ENCODE assay signal across 19 cellular contexts in the genomic region with DNA sequence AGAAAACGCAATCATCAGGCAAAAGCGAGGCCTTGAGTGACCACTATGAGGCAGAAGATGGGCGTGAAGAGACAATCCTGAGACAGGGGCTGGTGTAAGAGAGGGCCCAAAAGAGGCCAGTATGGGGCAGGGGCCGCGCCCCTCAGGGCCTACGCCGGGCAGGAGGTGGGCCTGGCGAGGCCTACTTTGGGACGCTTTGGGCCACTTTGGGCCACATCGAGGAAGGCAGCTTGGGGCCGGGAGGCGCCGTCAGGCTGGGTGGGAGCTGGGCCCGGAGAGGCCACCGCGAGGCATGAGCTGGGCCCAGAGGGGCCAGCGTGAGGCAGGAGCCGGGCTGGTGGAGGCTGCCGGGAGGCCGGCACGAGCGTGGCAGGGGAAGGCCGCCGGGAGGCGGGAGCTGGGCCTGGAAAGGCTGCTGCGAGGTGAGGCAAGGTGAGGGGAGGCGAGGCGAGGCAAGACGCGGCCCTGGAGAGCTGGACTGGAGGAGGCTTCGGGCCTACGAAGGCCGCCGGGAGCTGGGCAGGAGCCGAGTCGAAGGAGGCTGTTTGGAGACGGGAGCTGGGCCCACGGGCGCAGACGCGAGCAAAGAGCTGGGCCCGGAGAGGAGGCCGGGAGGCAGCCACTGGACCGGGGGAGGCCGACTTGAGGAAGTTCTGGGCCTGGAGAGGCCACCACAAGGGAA.
"Had no signal": no experiment of that assay in that cellular context is flagged by ENCODE, and none has a peak within 500 bp of the region (broad histone marks: within the 10 kb centered on the region; RNA-seq: fewer than 3 reads in every experiment).

No MANE protein-coding gene starts in this region.

- H3K27me3 ChIP-seq: ascending aorta, breast epithelium, neutrophil, transverse colon had no signal

- H3K4me3 ChIP-seq: ascending aorta, breast epithelium, lower lobe of right lung, transverse colon had no signal

- DNase-seq: activated CD4-positive, alpha-beta T cell treated with anti-CD3 and anti-CD28 coated beads, Interleukin-2, amount 50 U/mL, for 4 hours; activated CD4-positive, CD25-positive, alpha-beta regulatory T cell treated with anti-CD3 and anti-CD28 coated beads, Interleukin-2, amount 50 U/mL, for 72 hours; activated naive CD4-positive, alpha-beta T cell; activated T-cell treated with anti-CD3 and anti-CD28 coated beads for 4 hours; cerebellar nuclear complex; effector memory CD4-positive, alpha-beta T cell; foreskin melanocyte; head of caudate nucleus; lower lobe of right lung; naive B cell; substantia nigra; T1000; transverse colon had no signal

- H3K4me3 Mint-ChIP-seq: dendritic cell treated with granulocyte-macrophage colony-stimulating factor and Interleukin-4, amounts not matched to agents 40 ng/mL and 50 ng/mL, for 4 days; stimulated activated effector memory CD8-positive, alpha-beta T cell treated with anti-CD3 and anti-CD28 coated beads, Interleukin-12 subunit alpha, Interleukin-12 subunit beta, amount 100 ng/mL, for 72 hours had no signal

- ATAC-seq: stimulated activated effector memory CD8-positive, alpha-beta T cell treated with anti-CD3 and anti-CD28 coated beads, Interleukin-12 subunit alpha, Interleukin-12 subunit beta, amount 100 ng/mL, for 72 hours had no signal

- H3K27me3 Mint-ChIP-seq: dendritic cell treated with granulocyte-macrophage colony-stimulating factor and Interleukin-4, amounts not matched to agents 40 ng/mL and 50 ng/mL, for 4 days; naive B cell had no signal

- H3K9me3 Mint-ChIP-seq: stimulated activated effector memory CD8-positive, alpha-beta T cell treated with anti-CD3 and anti-CD28 coated beads, Interleukin-12 subunit alpha, Interleukin-12 subunit beta, amount 100 ng/mL, for 72 hours had no signal

- H3K36me3 ChIP-seq: breast epithelium, neutrophil had no signal

- H3K9me3 ChIP-seq: lower lobe of right lung, neutrophil had no signal

- H3K27ac Mint-ChIP-seq: dendritic cell treated with granulocyte-macrophage colony-stimulating factor and Interleukin-4, amounts not matched to agents 40 ng/mL and 50 ng/mL, for 4 days; stimulated activated effector memory CD8-positive, alpha-beta T cell treated with anti-CD3 and anti-CD28 coated beads, Interleukin-12 subunit alpha, Interleukin-12 subunit beta, amount 100 ng/mL, for 72 hours had no signal

- H3K27ac ChIP-seq: ascending aorta, breast epithelium, epithelial cell of prostate, lower lobe of right lung, neutrophil, transverse colon had no signal

- H3K4me1 ChIP-seq: ascending aorta, breast epithelium, lower lobe of right lung, transverse colon had no signal
